Comparison of ENCODE assay signal across 19 cellular contexts in genomic region chr1:92872719-92873118, GRCh38.
"Had no signal": no experiment of that assay in that cellular context is flagged by ENCODE, and none has a peak within 500 bp of the region (broad histone marks: within the 10 kb centered on the region; RNA-seq: fewer than 3 reads in every experiment).

No MANE protein-coding gene starts in this region.

- H3K27ac ChIP-seq: gastroesophageal sphincter, heart right ventricle, pancreas, tibial artery had no signal

- H3K27me3 ChIP-seq: gastroesophageal sphincter, heart right ventricle, pancreas, tibial artery had no signal

- DNase-seq: activated CD4-positive, alpha-beta memory T cell treated with anti-CD3 and anti-CD28 coated beads for 36 hours; activated CD4-positive, alpha-beta T cell treated with anti-CD3 and anti-CD28 coated beads for 36 hours; activated naive CD4-positive, alpha-beta T cell; activated naive CD8-positive, alpha-beta T cell treated with anti-CD3 and anti-CD28 coated beads for 36 hours; central memory CD4-positive, alpha-beta T cell; cortex of kidney; effector CD4-positive, alpha-beta T cell; heart right ventricle; immature natural killer cell; kidney glomerular epithelial cell; mesenchymal stem cell; naive thymus-derived CD8-positive, alpha-beta T cell; pancreas; stimulated activated naive B cell treated with anti-CD40 and anti-IgM and Interleukin-4, amounts not matched to agents 10 μg/mL and 1 μg/mL and 100 μg/mL, for 72 hours; tibial artery had no signal

- H3K27me3 Mint-ChIP-seq: activated CD4-positive, alpha-beta memory T cell treated with anti-CD3 and anti-CD28 coated beads for 36 hours; activated CD4-positive, alpha-beta T cell treated with anti-CD3 and anti-CD28 coated beads for 36 hours; activated naive CD8-positive, alpha-beta T cell treated with anti-CD3 and anti-CD28 coated beads for 36 hours; activated T-helper 17 cell treated with anti-CD3 and anti-CD28 coated beads, Interleukin-2, amount 50 U/mL, for 72 hours; brain; naive thymus-derived CD8-positive, alpha-beta T cell; stimulated activated naive B cell treated with anti-CD40 and anti-IgM and Interleukin-4, amounts not matched to agents 10 μg/mL and 1 μg/mL and 100 μg/mL, for 72 hours had no signal

- H3K4me3 ChIP-seq: gastroesophageal sphincter, heart right ventricle, pancreas, tibial artery had no signal

- H3K4me3 Mint-ChIP-seq: activated CD4-positive, alpha-beta memory T cell treated with anti-CD3 and anti-CD28 coated beads for 36 hours; activated CD4-positive, alpha-beta T cell treated with anti-CD3 and anti-CD28 coated beads for 36 hours; activated naive CD8-positive, alpha-beta T cell treated with anti-CD3 and anti-CD28 coated beads for 36 hours; activated T-helper 17 cell treated with anti-CD3 and anti-CD28 coated beads, Interleukin-2, amount 50 U/mL, for 72 hours; brain; immature natural killer cell; naive thymus-derived CD8-positive, alpha-beta T cell; stimulated activated naive B cell treated with anti-CD40 and anti-IgM and Interleukin-4, amounts not matched to agents 10 μg/mL and 1 μg/mL and 100 μg/mL, for 72 hours; WTC11 had no signal

- H3K9me3 ChIP-seq: gastroesophageal sphincter, pancreas had no signal

- H3K36me3 ChIP-seq: pancreas had no signal

- H3K27ac Mint-ChIP-seq: activated CD4-positive, alpha-beta memory T cell treated with anti-CD3 and anti-CD28 coated beads for 36 hours; activated CD4-positive, alpha-beta T cell treated with anti-CD3 and anti-CD28 coated beads for 36 hours; activated naive CD8-positive, alpha-beta T cell treated with anti-CD3 and anti-CD28 coated beads for 36 hours; activated T-helper 17 cell treated with anti-CD3 and anti-CD28 coated beads, Interleukin-2, amount 50 U/mL, for 72 hours; brain; stimulated activated naive B cell treated with anti-CD40 and anti-IgM and Interleukin-4, amounts not matched to agents 10 μg/mL and 1 μg/mL and 100 μg/mL, for 72 hours; WTC11 had no signal

- H3K9me3 Mint-ChIP-seq: activated T-helper 17 cell treated with anti-CD3 and anti-CD28 coated beads, Interleukin-2, amount 50 U/mL, for 72 hours; immature natural killer cell; stimulated activated naive B cell treated with anti-CD40 and anti-IgM and Interleukin-4, amounts not matched to agents 10 μg/mL and 1 μg/mL and 100 μg/mL, for 72 hours had no signal
